ENCODE assay signal across 10 cellular contexts in genomic region chr17:38693700-38694329, GRCh38. TPM values are rescaled to one million over a fixed set of nuclear protein-coding genes. Genes with fewer than 3 reads are reported as not detected.
DNase-seq lines count a peak whose midpoint lies in the region; ATAC-seq, FAIRE-seq and TF ChIP-seq lines count a peak whose summit lies in the region.
"Had no signal": no experiment of that assay in that cellular context is flagged by ENCODE, and none has a peak within 500 bp of the region (broad histone marks: within the 10 kb centered on the region; RNA-seq: fewer than 3 reads in every experiment).

No MANE protein-coding gene starts in this region.

- no peaks in the 10 kb centered on the region for H4K20me1 ChIP-seq in endothelial cell of umbilical vein (replicated peaks; ENCODE audit: control insufficient read depth, extremely low read depth, insufficient read depth, low read length)

- CTCF ChIA-PET in endothelial cell of umbilical vein (lab: Charles Lee): no interaction called here

- H3K4me3 ChIP-seq in endothelial cell of umbilical vein (replicated peaks in 1 of 3; ENCODE audit: insufficient read depth in 1 of 3, low read depth in 1 of 3, low read length in 3 of 3): no peak overlapping the region
- no peak overlapping the region for H3K4me3 ChIP-seq in lung
- no peak overlapping the region for H3K4me3 ChIP-seq in tibial artery
- H3K4me3 ChIP-seq in brain microvascular endothelial cell (ENCODE audit: low read depth, low read length): no peak overlapping the region
- H3K4me3 ChIP-seq: smooth muscle cell had no signal

- in situ Hi-C loops in brain microvascular endothelial cell (cut with HindIII; ENCODE audit: low pct_ligation_motif_present, low sequenced_read_pairs): no loop called here

- 52 to 78% methylated on average over 12 of the region's 12 CpGs for WGBS in lung, 2 donors

- H3K79me2 ChIP-seq in endothelial cell of umbilical vein (ENCODE audit: control insufficient read depth, insufficient read depth, low read length): no peaks in the 10 kb centered on the region

- TF ChIP-seq CTCF in endothelial cell of umbilical vein (IDR thresholded peaks at IDR 0.05; ENCODE audit: extremely low read depth in 1 of 2, insufficient read depth in 1 of 2, low read depth in 1 of 2, low read length in 2 of 2) (no peak), lung (IDR thresholded peaks at IDR 0.05; ENCODE audit: control extremely low read depth, extremely low read depth) (no peak), tibial artery (IDR thresholded peaks at IDR 0.05) (peak in 1 of 2 experiments; percentile 5), brain microvascular endothelial cell (IDR thresholded peaks at IDR 0.05; ENCODE audit: low read depth, low read length, missing control alignments) (no peak), chondrocyte (IDR thresholded peaks at IDR 0.05) (no peak)

- no peak overlapping the region for H3K9ac ChIP-seq in endothelial cell of umbilical vein (replicated peaks; ENCODE audit: extremely low read depth, insufficient read depth, low read length)

- H3K36me3 ChIP-seq in endothelial cell of umbilical vein (ENCODE audit: control insufficient read depth in 2 of 2, extremely low read depth in 1 of 2, insufficient read depth in 2 of 2, low read length in 2 of 2) (no peaks in the 10 kb centered on the region), lung (ENCODE audit: control insufficient read depth in 2 of 2, insufficient read depth in 2 of 2, low read length in 2 of 2) (no peaks in the 10 kb centered on the region), tibial artery (no peaks in the 10 kb centered on the region), brain microvascular endothelial cell (replicated peaks) (no peaks in the 10 kb centered on the region)

- H3K27ac ChIP-seq in endothelial cell of umbilical vein (ENCODE audit: insufficient read depth, low read depth, low read length) (no peak overlapping the region), lung (ENCODE audit: low read depth in 1 of 2, low read length in 1 of 2) (peak overlapping the region; percentile 52 to 81), tibial artery (peak overlapping the region; percentile 67 to 72), brain microvascular endothelial cell (no peak overlapping the region)

- no peaks in the 10 kb centered on the region for H3K9me3 ChIP-seq in endothelial cell of umbilical vein (replicated peaks; ENCODE audit: control insufficient read depth, insufficient read depth, low read length)
- H3K9me3 ChIP-seq in lung (ENCODE audit: control insufficient read depth in 2 of 2, insufficient read depth in 1 of 2, low read length in 1 of 2): no peaks in the 10 kb centered on the region
- H3K9me3 ChIP-seq in tibial artery: no peaks in the 10 kb centered on the region

- peak; percentile 68 for DNase-seq in NCI-H1092 treated with DMSO at 0.1 percent for 48 hours (lab: John Stamatoyannopoulos, UW)
- DNase-seq in endothelial cell of umbilical vein (ENCODE audit: low read depth, low spot score): no peak
- DNase-seq in lung (ENCODE audit: low spot score): peak; percentile 67
- DNase-seq in tibial artery: peak; percentile 88 to 96
- DNase-seq in brain microvascular endothelial cell: no peak
- no peak for DNase-seq in HuH-7 (ENCODE audit: low spot score)
- DNase-seq in activated CD8-positive, alpha-beta memory T cell treated with anti-CD3 and anti-CD28 coated beads for 24 hours: no peak
- DNase-seq in chondrocyte (ENCODE audit: low spot score): no peak
- DNase-seq: SIG-M5 had no signal

- H3K4me1 Mint-ChIP-seq in chondrocyte (ENCODE audit: low read depth): no peaks in the 10 kb centered on the region

- no peak for TF ChIP-seq POLR2A in endothelial cell of umbilical vein (IDR thresholded peaks at IDR 0.05; ENCODE audit: low read depth, low read length)

- intact Hi-C loops in endothelial cell of umbilical vein (cut with micrococcal nuclease): no loop called here
- intact Hi-C loops in tibial artery (cut with DNase I; ENCODE audit: low total_unique reads): no loop called here

- no peaks in the 10 kb centered on the region for H3K9me3 Mint-ChIP-seq in chondrocyte (ENCODE audit: low read depth)

- H3K27ac Mint-ChIP-seq in chondrocyte (ENCODE audit: unreplicated experiment): no peak overlapping the region

- POLR2A ChIA-PET in endothelial cell of umbilical vein (lab: Charles Lee): no interaction called here

- no peak overlapping the region for H3K4me3 Mint-ChIP-seq in chondrocyte (ENCODE audit: unreplicated experiment)

- peaks cover 7% of the 10 kb centered on the region for H3K27me3 Mint-ChIP-seq in chondrocyte (ENCODE audit: low read depth)

- H3K4me1 ChIP-seq in endothelial cell of umbilical vein (ENCODE audit: control insufficient read depth, extremely low read depth, insufficient read depth, low read length) (no peaks in the 10 kb centered on the region), lung (ENCODE audit: control insufficient read depth in 2 of 2, insufficient read depth in 2 of 2, low read length in 2 of 2) (peaks cover 4 to 13% of the 10 kb centered on the region in 2 donors), tibial artery (peaks cover 0 to 13% (median 10%) of the 10 kb centered on the region in 4 donors)

- no peak for FAIRE-seq in endothelial cell of umbilical vein (lab: Jason Lieb, UNC)

- no peak overlapping the region for H3K4me2 ChIP-seq in endothelial cell of umbilical vein (ENCODE audit: insufficient read depth, low read length)
- H3K4me2 ChIP-seq: smooth muscle cell had no signal

- H3K27me3 ChIP-seq in endothelial cell of umbilical vein (ENCODE audit: control insufficient read depth in 2 of 2, insufficient read depth in 2 of 2, low read length in 2 of 2): peaks cover 0 to 2% of the 10 kb centered on the region in 2 experiments
- no peaks in the 10 kb centered on the region for H3K27me3 ChIP-seq in lung (ENCODE audit: control insufficient read depth, insufficient read depth)
- no peaks in the 10 kb centered on the region for H3K27me3 ChIP-seq in tibial artery
- no peaks in the 10 kb centered on the region for H3K27me3 ChIP-seq in brain microvascular endothelial cell (replicated peaks)

- dilution Hi-C loops in endothelial cell of umbilical vein (cut with MboI; ENCODE audit: extremely low pct_ligation_motif_present, low sequenced_read_pairs): no loop called here

- ATAC-seq in lung (ENCODE audit: insufficient read depth, low FRiP score): peak; percentile 49

- H3K36me3 Mint-ChIP-seq in chondrocyte (ENCODE audit: low read depth): no peaks in the 10 kb centered on the region

- BruUV-seq in endothelial cell of umbilical vein (replicated peaks; lab: Mats Ljungman, UMichigan): no TSS peak

- H3K9me1 ChIP-seq in endothelial cell of umbilical vein (replicated peaks; ENCODE audit: control insufficient read depth, extremely low read depth, insufficient read depth, low read length): no peaks in the 10 kb centered on the region

- H2AFZ ChIP-seq in endothelial cell of umbilical vein (ENCODE audit: low read depth, low read length): peak overlapping the region; percentile 13

RNA-seq across cellular contexts. Expression of gene MLLT6, which starts 11.3 kb away (rescaled TPM):
- total RNA-seq in endothelial cell of umbilical vein (85.4 and 86.6 TPM in 2 replicates), lung (100 to 1,000 TPM in 1 of 2 donors, 10 to 100 TPM in 1; 70.1 to 108 TPM), chondrocyte (44.9 to 64.2 TPM (median 50.0 TPM) in 3 replicates)
- polyA plus RNA-seq in endothelial cell of umbilical vein (32.1 and 35.7 TPM in 2 replicates), lung (10 to 100 TPM; 64.0 to 70.6 TPM)
- 21.1 and 29.6 TPM in 2 replicates for polyA plus RNA-seq in endothelial cell of umbilical vein (2011; cell fraction: cytosol; rRNA removed)
- 144 and 172 TPM in 2 replicates for polyA plus RNA-seq in endothelial cell of umbilical vein (2011; cell fraction: nucleus; rRNA removed)
- 37.7 and 42.7 TPM in 2 replicates for polyA plus RNA-seq in endothelial cell of umbilical vein (2012)
- 68.1 and 78.3 TPM in 2 replicates for polyA minus RNA-seq in endothelial cell of umbilical vein
- 34.7 TPM for polyA minus RNA-seq in endothelial cell of umbilical vein (2011; cell fraction: cytosol; rRNA and poly(A)+ RNA removed)
- polyA minus RNA-seq in endothelial cell of umbilical vein (2011; cell fraction: nucleus; rRNA and poly(A)+ RNA removed): 72.9 and 91.4 TPM in 2 replicates

RNA-seq across cellular contexts. Expression of gene EPOP, which starts 19.1 kb away (rescaled TPM):
- 2.6 and 2.9 TPM in 2 replicates for total RNA-seq in endothelial cell of umbilical vein
- 0.43 and 0.54 TPM in 2 replicates for polyA plus RNA-seq in endothelial cell of umbilical vein
- polyA plus RNA-seq in endothelial cell of umbilical vein (2011; cell fraction: cytosol; rRNA removed): 0.67 and 0.82 TPM in 2 replicates
- 0.36 and 0.38 TPM in 2 replicates for polyA plus RNA-seq in endothelial cell of umbilical vein (2011; cell fraction: nucleus; rRNA removed)
- polyA plus RNA-seq in endothelial cell of umbilical vein (2012): 4.5 and 5.2 TPM in 2 replicates
- 0.44 and 0.68 TPM in 2 replicates for polyA minus RNA-seq in endothelial cell of umbilical vein
- 5.8 TPM for polyA minus RNA-seq in endothelial cell of umbilical vein (2011; cell fraction: cytosol; rRNA and poly(A)+ RNA removed)
- 0.10 and 0.34 TPM in 2 replicates for polyA minus RNA-seq in endothelial cell of umbilical vein (2011; cell fraction: nucleus; rRNA and poly(A)+ RNA removed)
- 1 to 10 TPM in 1 of 2 donors, under 1 TPM in 1; 0.40 to 2.8 TPM for total RNA-seq in lung
- polyA plus RNA-seq in lung: 1 to 10 TPM; 1.6 to 2.8 TPM
- total RNA-seq in chondrocyte: 1.2 to 3.4 TPM (median 2.8 TPM) in 3 replicates

RNA-seq across cellular contexts. Expression of gene CISD3, which starts 36.3 kb away (rescaled TPM):
- total RNA-seq in endothelial cell of umbilical vein: 22.6 and 23.7 TPM in 2 replicates
- 8.7 and 11.1 TPM in 2 replicates for polyA plus RNA-seq in endothelial cell of umbilical vein
- 8.8 and 10.9 TPM in 2 replicates for polyA plus RNA-seq in endothelial cell of umbilical vein (2011; cell fraction: cytosol; rRNA removed)
- 3.4 and 4.0 TPM in 2 replicates for polyA plus RNA-seq in endothelial cell of umbilical vein (2011; cell fraction: nucleus; rRNA removed)
- 16.3 and 17.9 TPM in 2 replicates for polyA plus RNA-seq in endothelial cell of umbilical vein (2012)
- 2.0 and 2.6 TPM in 2 replicates for polyA minus RNA-seq in endothelial cell of umbilical vein
- polyA minus RNA-seq in endothelial cell of umbilical vein (2011; cell fraction: cytosol; rRNA and poly(A)+ RNA removed): 18.3 TPM
- polyA minus RNA-seq in endothelial cell of umbilical vein (2011; cell fraction: nucleus; rRNA and poly(A)+ RNA removed): 1.1 and 2.0 TPM in 2 replicates
- 10 to 100 TPM in 1 of 2 donors, 1 to 10 TPM in 1; 2.4 to 49.7 TPM for total RNA-seq in lung
- 10 to 100 TPM; 34.4 to 41.5 TPM for polyA plus RNA-seq in lung
- total RNA-seq in chondrocyte: 17.2 to 18.4 TPM (median 17.9 TPM) in 3 replicates

RNA-seq across cellular contexts. Expression of gene PCGF2, which starts 54.3 kb away (rescaled TPM):
- 77.5 and 78.4 TPM in 2 replicates for total RNA-seq in endothelial cell of umbilical vein
- 39.8 and 45.3 TPM in 2 replicates for polyA plus RNA-seq in endothelial cell of umbilical vein
- polyA plus RNA-seq in endothelial cell of umbilical vein (2011; cell fraction: cytosol; rRNA removed): 28.6 and 32.6 TPM in 2 replicates
- 29.6 and 36.9 TPM in 2 replicates for polyA plus RNA-seq in endothelial cell of umbilical vein (2011; cell fraction: nucleus; rRNA removed)
- polyA plus RNA-seq in endothelial cell of umbilical vein (2012): 55.8 and 74.4 TPM in 2 replicates
- 20.3 and 20.9 TPM in 2 replicates for polyA minus RNA-seq in endothelial cell of umbilical vein
- 16.7 TPM for polyA minus RNA-seq in endothelial cell of umbilical vein (2011; cell fraction: cytosol; rRNA and poly(A)+ RNA removed)
- 7.9 and 14.5 TPM in 2 replicates for polyA minus RNA-seq in endothelial cell of umbilical vein (2011; cell fraction: nucleus; rRNA and poly(A)+ RNA removed)
- total RNA-seq in lung: 10 to 100 TPM; 29.2 to 43.3 TPM
- 10 to 100 TPM; 17.1 to 61.4 TPM for polyA plus RNA-seq in lung
- 50.7 to 56.1 TPM (median 55.2 TPM) in 3 replicates for total RNA-seq in chondrocyte

RNA-seq across cellular contexts. Expression of gene PSMB3, which starts 58.7 kb away (rescaled TPM):
- 213 and 227 TPM in 2 replicates for total RNA-seq in endothelial cell of umbilical vein
- 685 and 705 TPM in 2 replicates for polyA plus RNA-seq in endothelial cell of umbilical vein
- 539 and 649 TPM in 2 replicates for polyA plus RNA-seq in endothelial cell of umbilical vein (2011; cell fraction: cytosol; rRNA removed)
- polyA plus RNA-seq in endothelial cell of umbilical vein (2011; cell fraction: nucleus; rRNA removed): 229 and 250 TPM in 2 replicates
- polyA plus RNA-seq in endothelial cell of umbilical vein (2012): 242 and 303 TPM in 2 replicates
- polyA minus RNA-seq in endothelial cell of umbilical vein: 271 and 276 TPM in 2 replicates
- 192 TPM for polyA minus RNA-seq in endothelial cell of umbilical vein (2011; cell fraction: cytosol; rRNA and poly(A)+ RNA removed)
- polyA minus RNA-seq in endothelial cell of umbilical vein (2011; cell fraction: nucleus; rRNA and poly(A)+ RNA removed): 33.6 and 42.4 TPM in 2 replicates
- 100 to 1,000 TPM in 1 of 2 donors, 10 to 100 TPM in 1; 81.3 to 175 TPM for total RNA-seq in lung
- polyA plus RNA-seq in lung: 100 to 1,000 TPM; 293 to 374 TPM
- 118 to 156 TPM (median 120 TPM) in 3 replicates for total RNA-seq in chondrocyte

Comparison
In these comparisons a context has a peak if more than half of its experiments do, and no peak if none do; other contexts are left out.
1. DNase-seq: peak in NCI-H1092 treated with DMSO at 0.1 percent for 48 hours (single experiment), lung (single experiment) and tibial artery (2 of 2); none in endothelial cell of umbilical vein (single experiment), brain microvascular endothelial cell (single experiment), HuH-7 (single experiment), activated CD8-positive, alpha-beta memory T cell treated with anti-CD3 and anti-CD28 coated beads for 24 hours (single experiment) and chondrocyte (single experiment).
2. H3K27ac ChIP-seq: peak in lung (2 of 2) and tibial artery (2 of 2); none in endothelial cell of umbilical vein (single experiment) and brain microvascular endothelial cell (single experiment).